ENCODE assay signal across 1 cellular context in genomic region chr9:77756449-77756848, GRCh38.
A peak's percentile ranks its signal among the peaks of the same experiment; 100 is the strongest.
TF ChIP-seq lines count a peak whose summit lies in the region.

No MANE protein-coding gene starts in this region.

TF ChIP-seq in HepG2, 621 proteins besides CTCF, POLR2A, EP300 and RAD21 (continued from another document):
- TF ChIP-seq AFF4 (CRISPR knock-in tag; IDR thresholded peaks at IDR 0.05) (no peak), ZNF12 (CRISPR knock-in tag; IDR thresholded peaks at IDR 0.05) (peak; percentile 99), RFX1 (IDR thresholded peaks at IDR 0.05) (no peak), RBAK (CRISPR knock-in tag; IDR thresholded peaks at IDR 0.05) (0 out of 2 replicates have a peak, but pooled peaks have one; percentile 15), MEIS1 (CRISPR knock-in tag; IDR thresholded peaks at IDR 0.05; ENCODE audit: borderline replicate concordance) (no peak)
TF ChIP-seq in HepG2: peak in this region for 3.
